ENCODE assay signal across 14 cellular contexts in genomic region chr6:56794421-56794820, GRCh38.
A peak's percentile ranks its signal among the peaks of the same experiment; 100 is the strongest.
DNase-seq lines count a peak whose midpoint lies in the region; ATAC-seq and TF ChIP-seq lines count a peak whose summit lies in the region.
"Had no signal": no experiment of that assay in that cellular context is flagged by ENCODE, and none has a peak within 500 bp of the region (broad histone marks: within the 10 kb centered on the region; RNA-seq: fewer than 3 reads in every experiment).

No MANE protein-coding gene starts in this region.

- H3K4me3 ChIP-seq in right cardiac atrium (ENCODE audit: low read length) (no peak overlapping the region), endodermal cell (ENCODE audit: low read length) (no peak overlapping the region), suprapubic skin (no peak overlapping the region)
- H3K4me3 ChIP-seq: esophagus muscularis mucosa had no signal

- ATAC-seq in right cardiac atrium (no peak), HG03045 (IDR thresholded peaks at IDR 0.05; ENCODE audit: unreplicated experiment) (peak; percentile 49)

- H3K9me3 Mint-ChIP-seq in endodermal cell = no peaks in the 10 kb centered on the region
- no peaks in the 10 kb centered on the region for H3K9me3 Mint-ChIP-seq in activated CD4-positive, alpha-beta memory T cell treated with anti-CD3 and anti-CD28 coated beads for 36 hours
- H3K9me3 Mint-ChIP-seq: activated naive CD4-positive, alpha-beta T cell treated with anti-CD3 and anti-CD28 coated beads, Interleukin-2, amount 50 U/mL, for 72 hours; immature natural killer cell had no signal

- CTCF ChIA-PET in activated CD4-positive, alpha-beta memory T cell treated with anti-CD3 and anti-CD28 coated beads for 36 hours (lab: Charles Lee) = no interaction called here

- H3K4me3 Mint-ChIP-seq in endodermal cell = no peak overlapping the region
- H3K4me3 Mint-ChIP-seq in activated CD4-positive, alpha-beta memory T cell treated with anti-CD3 and anti-CD28 coated beads for 36 hours = no peak overlapping the region
- H3K4me3 Mint-ChIP-seq: immature natural killer cell had no signal

- DNase-seq in right cardiac atrium (no peak), cardiac septum (ENCODE audit: low spot score) (no peak), endodermal cell (peak; percentile 77), suprapubic skin (ENCODE audit: low spot score in 2 of 2) (no peak), globus pallidus (ENCODE audit: low spot score) (no peak)
- DNase-seq in effector CD8-positive, alpha-beta T cell (lab: John Stamatoyannopoulos, UW) = no peak
- DNase-seq in activated CD4-positive, alpha-beta memory T cell treated with anti-CD3 and anti-CD28 coated beads for 36 hours = no peak
- DNase-seq: immature natural killer cell; Kasumi-1; posterior cingulate gyrus; stimulated activated CD8-positive, alpha-beta memory T cell treated with anti-CD3 and anti-CD28 coated beads, Interleukin-4, amount 100 ng/mL, for 48 hours had no signal

- H3K27ac Mint-ChIP-seq in endodermal cell = peak overlapping the region; percentile 62
- H3K27ac Mint-ChIP-seq in activated CD4-positive, alpha-beta memory T cell treated with anti-CD3 and anti-CD28 coated beads for 36 hours = no peak overlapping the region
- H3K27ac Mint-ChIP-seq: activated naive CD4-positive, alpha-beta T cell treated with anti-CD3 and anti-CD28 coated beads, Interleukin-2, amount 50 U/mL, for 72 hours; immature natural killer cell had no signal

- TF ChIP-seq EP300 in suprapubic skin (IDR thresholded peaks at IDR 0.05) = no peak

- H3K9me3 ChIP-seq in right cardiac atrium (ENCODE audit: control insufficient read depth, low read length) = no peaks in the 10 kb centered on the region
- no peaks in the 10 kb centered on the region for H3K9me3 ChIP-seq in endodermal cell (ENCODE audit: control insufficient read depth, low read length)
- H3K9me3 ChIP-seq in suprapubic skin = no peaks in the 10 kb centered on the region
- H3K9me3 ChIP-seq: esophagus muscularis mucosa had no signal

- H3K27me3 ChIP-seq in right cardiac atrium (ENCODE audit: control insufficient read depth, insufficient read depth) (no peaks in the 10 kb centered on the region), endodermal cell (ENCODE audit: control insufficient read depth, insufficient read depth, low read length, poor library complexity, severe bottlenecking) (no peaks in the 10 kb centered on the region), suprapubic skin (no peaks in the 10 kb centered on the region)
- H3K27me3 ChIP-seq: esophagus muscularis mucosa had no signal

- peaks cover 3% of the 10 kb centered on the region for H3K36me3 Mint-ChIP-seq in endodermal cell (ENCODE audit: low read depth)
- no peaks in the 10 kb centered on the region for H3K36me3 Mint-ChIP-seq in activated CD4-positive, alpha-beta memory T cell treated with anti-CD3 and anti-CD28 coated beads for 36 hours
- H3K36me3 Mint-ChIP-seq: activated naive CD4-positive, alpha-beta T cell treated with anti-CD3 and anti-CD28 coated beads, Interleukin-2, amount 50 U/mL, for 72 hours; immature natural killer cell had no signal

- H3K27ac ChIP-seq in right cardiac atrium (ENCODE audit: low read length) (peak overlapping the region; percentile 42), endodermal cell (ENCODE audit: low read depth, low read length) (no peak overlapping the region), suprapubic skin (no peak overlapping the region)
- H3K27ac ChIP-seq: esophagus muscularis mucosa had no signal

- H3K36me3 ChIP-seq in endodermal cell (ENCODE audit: control insufficient read depth, insufficient read depth, low read length) (no peaks in the 10 kb centered on the region), suprapubic skin (no peaks in the 10 kb centered on the region)
- H3K36me3 ChIP-seq: esophagus muscularis mucosa had no signal

- POLR2A ChIA-PET in activated CD4-positive, alpha-beta memory T cell treated with anti-CD3 and anti-CD28 coated beads for 36 hours (lab: Charles Lee) = no interaction called here

- intact Hi-C loops in right cardiac atrium (cut with DNase I) (no loop called here), cardiac septum (cut with DNase I) (no loop called here)
- intact Hi-C loops in activated CD4-positive, alpha-beta memory T cell treated with anti-CD3 and anti-CD28 coated beads for 36 hours (cut with micrococcal nuclease) = no loop called here

- TF ChIP-seq POLR2A in suprapubic skin (IDR thresholded peaks at IDR 0.05) = no peak

- H3K4me1 Mint-ChIP-seq in endodermal cell = peaks cover 52% of the 10 kb centered on the region
- H3K4me1 Mint-ChIP-seq in activated CD4-positive, alpha-beta memory T cell treated with anti-CD3 and anti-CD28 coated beads for 36 hours (ENCODE audit: low read depth) = no peaks in the 10 kb centered on the region
- H3K4me1 Mint-ChIP-seq: immature natural killer cell had no signal

- H3K27me3 Mint-ChIP-seq in endodermal cell (ENCODE audit: insufficient read depth) = no peaks in the 10 kb centered on the region
- peaks cover 4% of the 10 kb centered on the region for H3K27me3 Mint-ChIP-seq in activated CD4-positive, alpha-beta memory T cell treated with anti-CD3 and anti-CD28 coated beads for 36 hours

- H3K4me1 ChIP-seq in right cardiac atrium (ENCODE audit: control insufficient read depth, insufficient read depth, low read length) = peaks cover 9% of the 10 kb centered on the region
- peaks cover 9% of the 10 kb centered on the region for H3K4me1 ChIP-seq in endodermal cell (ENCODE audit: control insufficient read depth, insufficient read depth, low read length)
- H3K4me1 ChIP-seq in suprapubic skin = peaks cover 7% of the 10 kb centered on the region

- TF ChIP-seq CTCF in endodermal cell (conservative IDR thresholded peaks at IDR 0.05) (no peak), suprapubic skin (IDR thresholded peaks at IDR 0.05) (no peak)

- no peak overlapping the region for H3K9ac ChIP-seq in endodermal cell (ENCODE audit: extremely low read depth, low read length, poor library complexity, severe bottlenecking)
